Comparison of ENCODE assay signal across 9 cellular contexts in the genomic region with DNA sequence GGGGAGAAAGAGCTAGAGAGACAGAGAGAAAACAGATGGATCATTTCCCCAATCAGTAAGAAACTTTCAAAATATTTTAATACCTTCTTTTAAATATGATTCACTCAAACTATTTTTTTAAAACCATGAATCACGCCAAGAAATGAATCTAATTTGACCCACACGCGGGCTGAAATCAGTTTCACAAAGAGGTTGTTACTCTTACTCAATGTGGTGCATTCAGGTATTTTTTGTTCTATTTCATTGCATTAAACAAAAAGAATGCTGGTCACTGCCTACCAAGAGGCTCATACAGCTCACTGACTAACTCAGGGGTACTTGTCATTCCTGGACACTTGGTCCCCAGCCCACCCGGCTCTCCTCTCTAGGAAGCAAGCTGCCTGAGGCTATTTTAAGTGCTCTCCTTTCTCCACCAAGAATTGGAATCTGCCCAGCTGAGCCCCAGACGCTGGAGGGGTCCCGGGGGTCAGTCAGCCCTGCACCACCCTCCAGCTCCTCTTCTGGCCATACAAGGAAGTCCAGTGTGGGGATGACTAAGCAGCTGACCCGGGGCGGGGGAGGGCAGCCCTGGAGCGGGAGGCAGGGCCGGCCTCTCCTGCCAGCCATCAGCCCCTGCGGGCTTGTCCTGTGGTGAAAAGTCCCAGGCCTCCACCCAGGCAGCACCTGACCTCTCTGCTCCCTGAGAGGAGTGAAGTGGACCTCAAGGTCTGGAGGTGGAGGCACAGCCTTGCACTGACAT. TPM values are rescaled to one million over a fixed set of nuclear protein-coding genes. Genes with fewer than 3 reads are reported as not detected.
DNase-seq lines count a peak whose midpoint lies in the region; ATAC-seq and TF ChIP-seq lines count a peak whose summit lies in the region.
"Had no signal": no experiment of that assay in that cellular context is flagged by ENCODE, and none has a peak within 500 bp of the region (broad histone marks: within the 10 kb centered on the region; RNA-seq: fewer than 3 reads in every experiment).

No MANE protein-coding gene starts in this region.

- H3K9me3 ChIP-seq in Caco-2 (peaks cover 4% of the 10 kb centered on the region; the same call in 1 of the 2 replicates), SK-N-SH (no peaks in the 10 kb centered on the region)

- WGBS in SK-N-SH (ENCODE audit: low lambda C conversion rate) = 5% methylated on average over 6 of the region's 11 CpGs

- TF ChIP-seq RAD21 in SK-N-SH (IDR thresholded peaks at IDR 0.05; ENCODE audit: low read length) = no peak

- peak overlapping the region; percentile 33 for H3K4me3 Mint-ChIP-seq in Caco-2 (ENCODE audit: unreplicated experiment)

- H3K36me3 ChIP-seq in Caco-2 (ENCODE audit: control insufficient read depth, insufficient read depth, low read length) (no peaks in the 10 kb centered on the region), SK-N-SH (replicated peaks in 1 of 2; ENCODE audit: control insufficient read depth in 1 of 2, insufficient read depth in 2 of 2, low read length in 1 of 2) (no peaks in the 10 kb centered on the region)

- peak; percentile 61 to 79 for DNase-seq in Caco-2
- peak; percentile 67 for DNase-seq in SK-N-SH
- peak; percentile 18 for DNase-seq in glomerular endothelial cell (ENCODE audit: extremely low read depth, low read depth, low spot score)
- no peak for DNase-seq in omental fat pad (ENCODE audit: low spot score)
- DNase-seq in NK-92 treated with Interleukin-12 subunit alpha and Interleukin-12 subunit beta, amount 100 ng/mL, for 24 hours (lab: John Stamatoyannopoulos, UW) = no peak
- DNase-seq in activated T-cell treated with anti-CD3 and anti-CD28 coated beads, Interleukin-2, amount 50 U/mL, for 1 hour = no peak
- DNase-seq in SHP77 (lab: John Stamatoyannopoulos, UW) = no peak
- DNase-seq: Karpas-422 had no signal

- no peaks in the 10 kb centered on the region for H3K27me3 Mint-ChIP-seq in Caco-2 (ENCODE audit: insufficient read depth, unreplicated experiment)

- POLR2A ChIA-PET in Caco-2 (lab: Charles Lee) (no interaction called here), SK-N-SH (lab: Yijun Ruan, JAX) (no interaction called here)

- peak in 1 of 2 experiments; percentile 15 for TF ChIP-seq CTCF in Caco-2 (IDR thresholded peaks at IDR 0.05; ENCODE audit: insufficient read depth in 1 of 2, low read depth in 1 of 2, low read length in 1 of 2, severe bottlenecking in 1 of 2, unreplicated experiment in 1 of 2)
- peak; percentile 49 for TF ChIP-seq CTCF in SK-N-SH (IDR thresholded peaks at IDR 0.05)
- no peak for TF ChIP-seq CTCF in omental fat pad (IDR thresholded peaks at IDR 0.05)

- H3K4me2 ChIP-seq in SK-N-SH = peak overlapping the region; percentile 80

- CTCF ChIA-PET in Caco-2 (lab: Charles Lee) (interaction anchor here (0.5 to 0.6 kb wide), 2 partner anchors 198 to 1788 kb away, joined by 3 read pairs; no protein-coding TSS in a partner anchor), SK-N-SH (lab: Yijun Ruan, JAX) (interaction anchor here (0.7 to 4.6 kb wide), 4 partner anchors 19 to 120 kb away, joined by 3 to 83 read pairs (median 10); no protein-coding TSS in a partner anchor)

- H3K9me2 ChIP-seq in SK-N-SH = no peaks in the 10 kb centered on the region

- H3K9me3 Mint-ChIP-seq in Caco-2 (ENCODE audit: unreplicated experiment) = peaks cover 11% of the 10 kb centered on the region

- no TSS peak for BruUV-seq in Caco-2 (replicated peaks; lab: Mats Ljungman, UMichigan)

- peaks cover 22% of the 10 kb centered on the region for H3K4me1 ChIP-seq in Caco-2
- peaks cover 11 to 37% of the 10 kb centered on the region in 2 experiments; a peak in 3 of 4 replicates for H3K4me1 ChIP-seq in SK-N-SH (ENCODE audit: control insufficient read depth in 1 of 2, insufficient read depth in 2 of 2, low read depth in 1 of 2, low read length in 1 of 2)

- H4K20me1 ChIP-seq in SK-N-SH (ENCODE audit: insufficient read depth) = no peaks in the 10 kb centered on the region

- H3K4me3 ChIP-seq in Caco-2 (ENCODE audit: low read depth, low read length) (no peak overlapping the region), SK-N-SH (ENCODE audit: low read depth in 2 of 2, low read length in 1 of 2) (peak overlapping the region; percentile 3 to 36; a peak in 3 of 4 replicates)

- H3K27ac ChIP-seq in SK-N-SH (ENCODE audit: low read depth in 2 of 2, low read length in 1 of 2) = peak overlapping the region; percentile 74 to 95

- intact Hi-C loops in Caco-2 (cut with micrococcal nuclease; ENCODE audit: unreplicated experiment) = no loop called here

- peak overlapping the region; percentile 63 for H3K9ac ChIP-seq in SK-N-SH

- peak overlapping the region; percentile 72 for H2AFZ ChIP-seq in SK-N-SH (ENCODE audit: low read depth)

- ATAC-seq in omental fat pad (ENCODE audit: low FRiP score) (peak; percentile 81), HG03571 (IDR thresholded peaks at IDR 0.05; ENCODE audit: unreplicated experiment) (no peak)

- peaks cover 22% of the 10 kb centered on the region for H3K4me1 Mint-ChIP-seq in Caco-2 (ENCODE audit: low read depth, unreplicated experiment)

- H3K27ac Mint-ChIP-seq in Caco-2 (ENCODE audit: unreplicated experiment) = peak overlapping the region; percentile 66

- peak in 1 of 2 experiments; percentile 74; a peak in 1 of 4 replicates for TF ChIP-seq EP300 in SK-N-SH (IDR thresholded peaks at IDR 0.05; ENCODE audit: borderline replicate concordance in 1 of 2, low read depth in 1 of 2, low read length in 1 of 2)

- no peaks in the 10 kb centered on the region for H3K27me3 ChIP-seq in Caco-2 (replicated peaks; ENCODE audit: control insufficient read depth, insufficient read depth, low read length)
- H3K27me3 ChIP-seq in SK-N-SH (ENCODE audit: insufficient read depth) = no peaks in the 10 kb centered on the region

- peaks cover 41% of the 10 kb centered on the region for H3F3A ChIP-seq in SK-N-SH (replicated peaks; ENCODE audit: insufficient read depth)

- H3K36me3 Mint-ChIP-seq in Caco-2 (ENCODE audit: insufficient read depth, unreplicated experiment) = peaks cover 5% of the 10 kb centered on the region

- no peaks in the 10 kb centered on the region for H3K79me2 ChIP-seq in SK-N-SH (ENCODE audit: insufficient read depth)

TF ChIP-seq in SK-N-SH, 30 proteins besides CTCF, POLR2A, EP300 and RAD21:
- TF ChIP-seq, protein P1, sequence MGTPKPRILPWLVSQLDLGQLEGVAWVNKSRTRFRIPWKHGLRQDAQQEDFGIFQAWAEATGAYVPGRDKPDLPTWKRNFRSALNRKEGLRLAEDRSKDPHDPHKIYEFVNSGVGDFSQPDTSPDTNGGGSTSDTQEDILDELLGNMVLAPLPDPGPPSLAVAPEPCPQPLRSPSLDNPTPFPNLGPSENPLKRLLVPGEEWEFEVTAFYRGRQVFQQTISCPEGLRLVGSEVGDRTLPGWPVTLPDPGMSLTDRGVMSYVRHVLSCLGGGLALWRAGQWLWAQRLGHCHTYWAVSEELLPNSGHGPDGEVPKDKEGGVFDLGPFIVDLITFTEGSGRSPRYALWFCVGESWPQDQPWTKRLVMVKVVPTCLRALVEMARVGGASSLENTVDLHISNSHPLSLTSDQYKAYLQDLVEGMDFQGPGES (IDR thresholded peaks at IDR 0.05; ENCODE audit: low read depth, low read length) = no peak
- TF ChIP-seq RXRA (IDR thresholded peaks at IDR 0.05; ENCODE audit: borderline replicate concordance, low read depth) (peak; percentile 82; the same call in 1 of the 2 replicates), FOXM1 (IDR thresholded peaks at IDR 0.05; ENCODE audit: low read depth) (peak; percentile 48; the same call in 1 of the 2 replicates), TEAD4 (IDR thresholded peaks at IDR 0.05; ENCODE audit: borderline replicate concordance, insufficient read depth) (peak; percentile 41; the same call in 1 of the 2 replicates), TCF12 (IDR thresholded peaks at IDR 0.05) (peak; percentile 85), CHD2 (IDR thresholded peaks at IDR 0.05; ENCODE audit: low read length, partially characterized antibody) (peak; percentile 29), ELF1 (IDR thresholded peaks at IDR 0.05) (peak; percentile 68), JUND (IDR thresholded peaks at IDR 0.05) (peak; percentile 63; the same call in 1 of the 2 replicates), NFIC (IDR thresholded peaks at IDR 0.05; ENCODE audit: borderline replicate concordance) (peak; percentile 46), FOSL2 (IDR thresholded peaks at IDR 0.05; ENCODE audit: borderline replicate concordance, low read depth) (peak; percentile 73), MEF2A (IDR thresholded peaks at IDR 0.05; ENCODE audit: borderline replicate concordance, low read depth) (no peak), EZH2phosphoT487 (IDR thresholded peaks at IDR 0.05; ENCODE audit: borderline replicate concordance, low read depth) (no peak)
- TF ChIP-seq, protein P2, sequence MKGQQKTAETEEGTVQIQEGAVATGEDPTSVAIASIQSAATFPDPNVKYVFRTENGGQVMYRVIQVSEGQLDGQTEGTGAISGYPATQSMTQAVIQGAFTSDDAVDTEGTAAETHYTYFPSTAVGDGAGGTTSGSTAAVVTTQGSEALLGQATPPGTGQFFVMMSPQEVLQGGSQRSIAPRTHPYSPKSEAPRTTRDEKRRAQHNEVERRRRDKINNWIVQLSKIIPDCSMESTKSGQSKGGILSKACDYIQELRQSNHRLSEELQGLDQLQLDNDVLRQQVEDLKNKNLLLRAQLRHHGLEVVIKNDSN (IDR thresholded peaks at IDR 0.05; ENCODE audit: borderline replicate concordance, low read depth) = 0 out of 2 replicates have a peak, but pooled peaks have one; percentile 50
- TF ChIP-seq, protein P3, sequence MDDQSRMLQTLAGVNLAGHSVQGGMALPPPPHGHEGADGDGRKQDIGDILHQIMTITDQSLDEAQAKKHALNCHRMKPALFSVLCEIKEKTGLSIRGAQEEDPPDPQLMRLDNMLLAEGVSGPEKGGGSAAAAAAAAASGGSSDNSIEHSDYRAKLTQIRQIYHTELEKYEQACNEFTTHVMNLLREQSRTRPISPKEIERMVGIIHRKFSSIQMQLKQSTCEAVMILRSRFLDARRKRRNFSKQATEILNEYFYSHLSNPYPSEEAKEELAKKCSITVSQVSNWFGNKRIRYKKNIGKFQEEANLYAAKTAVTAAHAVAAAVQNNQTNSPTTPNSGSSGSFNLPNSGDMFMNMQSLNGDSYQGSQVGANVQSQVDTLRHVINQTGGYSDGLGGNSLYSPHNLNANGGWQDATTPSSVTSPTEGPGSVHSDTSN (IDR thresholded peaks at IDR 0.05) = peak; percentile 53; the same call in 1 of the 2 replicates
- TF ChIP-seq, protein P4, sequence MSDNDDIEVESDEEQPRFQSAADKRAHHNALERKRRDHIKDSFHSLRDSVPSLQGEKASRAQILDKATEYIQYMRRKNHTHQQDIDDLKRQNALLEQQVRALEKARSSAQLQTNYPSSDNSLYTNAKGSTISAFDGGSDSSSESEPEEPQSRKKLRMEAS (IDR thresholded peaks at IDR 0.05; ENCODE audit: low read depth) = peak; percentile 35; the same call in 1 of the 2 replicates

RNA-seq across cellular contexts. Expression of a gene that starts 21.7 kb away (rescaled TPM):
- total RNA-seq in Caco-2 (2022) = 218 and 234 TPM in 2 replicates
- 143 and 175 TPM in 2 replicates for polyA plus RNA-seq in SK-N-SH (2012; rRNA removed)
- 87.4 and 114 TPM in 2 replicates for polyA plus RNA-seq in SK-N-SH (2012; cell fraction: cytosol; rRNA removed)
- 193 and 198 TPM in 2 replicates for polyA plus RNA-seq in SK-N-SH (2012; cell fraction: nucleus; rRNA removed)
- total RNA-seq in glomerular endothelial cell = 273 and 280 TPM in 2 replicates
- 10 to 100 TPM; 22.2 to 83.9 (median 34.0) TPM for total RNA-seq in omental fat pad

Comparison
In these comparisons a context has a peak if more than half of its experiments do, and no peak if none do; other contexts are left out.
1. DNase-seq: peak in Caco-2 (2 of 2), SK-N-SH (single experiment) and glomerular endothelial cell (single experiment); none in omental fat pad (single experiment), NK-92 treated with Interleukin-12 subunit alpha and Interleukin-12 subunit beta, amount 100 ng/mL, for 24 hours (single experiment), activated T-cell treated with anti-CD3 and anti-CD28 coated beads, Interleukin-2, amount 50 U/mL, for 1 hour (single experiment) and SHP77 (0 of 2).